1 cellular context compared by ENCODE assay signal in the genomic region with DNA sequence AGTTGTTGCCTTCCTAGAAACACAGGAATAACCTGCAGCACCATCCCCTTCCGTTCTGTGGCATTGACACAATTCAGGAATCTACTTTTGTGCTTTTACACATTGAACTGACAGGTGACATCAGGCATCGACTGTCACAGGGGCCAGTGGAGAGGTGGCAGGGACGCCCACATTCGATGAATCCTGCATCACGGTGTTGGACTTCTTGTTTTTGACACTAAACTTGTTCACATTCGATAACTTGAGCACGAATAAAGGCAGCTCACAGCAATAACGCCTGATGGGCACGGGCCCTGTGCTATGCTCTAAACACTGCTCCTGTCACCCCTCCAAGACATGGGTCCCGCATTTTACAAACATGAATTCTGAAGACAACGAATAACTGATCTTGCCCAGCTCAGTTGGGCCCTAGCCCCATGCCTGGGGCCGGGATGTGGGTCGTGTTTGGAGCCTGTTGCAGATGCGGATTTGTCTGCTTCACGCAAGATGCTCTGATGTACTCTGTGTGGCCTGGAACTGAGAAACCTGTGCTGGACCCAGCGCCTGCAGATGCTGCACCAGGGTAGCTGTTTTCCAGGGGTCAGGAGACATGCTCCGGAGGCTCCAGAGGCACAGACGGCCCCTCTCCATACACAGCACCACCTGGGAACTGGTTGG.
TF ChIP-seq lines count a peak whose summit lies in the region.

No MANE protein-coding gene starts in this region.

TF ChIP-seq in GM23338, 12 proteins besides CTCF, POLR2A, EP300 and RAD21 (continued from another document):
- TF ChIP-seq, protein P1, sequence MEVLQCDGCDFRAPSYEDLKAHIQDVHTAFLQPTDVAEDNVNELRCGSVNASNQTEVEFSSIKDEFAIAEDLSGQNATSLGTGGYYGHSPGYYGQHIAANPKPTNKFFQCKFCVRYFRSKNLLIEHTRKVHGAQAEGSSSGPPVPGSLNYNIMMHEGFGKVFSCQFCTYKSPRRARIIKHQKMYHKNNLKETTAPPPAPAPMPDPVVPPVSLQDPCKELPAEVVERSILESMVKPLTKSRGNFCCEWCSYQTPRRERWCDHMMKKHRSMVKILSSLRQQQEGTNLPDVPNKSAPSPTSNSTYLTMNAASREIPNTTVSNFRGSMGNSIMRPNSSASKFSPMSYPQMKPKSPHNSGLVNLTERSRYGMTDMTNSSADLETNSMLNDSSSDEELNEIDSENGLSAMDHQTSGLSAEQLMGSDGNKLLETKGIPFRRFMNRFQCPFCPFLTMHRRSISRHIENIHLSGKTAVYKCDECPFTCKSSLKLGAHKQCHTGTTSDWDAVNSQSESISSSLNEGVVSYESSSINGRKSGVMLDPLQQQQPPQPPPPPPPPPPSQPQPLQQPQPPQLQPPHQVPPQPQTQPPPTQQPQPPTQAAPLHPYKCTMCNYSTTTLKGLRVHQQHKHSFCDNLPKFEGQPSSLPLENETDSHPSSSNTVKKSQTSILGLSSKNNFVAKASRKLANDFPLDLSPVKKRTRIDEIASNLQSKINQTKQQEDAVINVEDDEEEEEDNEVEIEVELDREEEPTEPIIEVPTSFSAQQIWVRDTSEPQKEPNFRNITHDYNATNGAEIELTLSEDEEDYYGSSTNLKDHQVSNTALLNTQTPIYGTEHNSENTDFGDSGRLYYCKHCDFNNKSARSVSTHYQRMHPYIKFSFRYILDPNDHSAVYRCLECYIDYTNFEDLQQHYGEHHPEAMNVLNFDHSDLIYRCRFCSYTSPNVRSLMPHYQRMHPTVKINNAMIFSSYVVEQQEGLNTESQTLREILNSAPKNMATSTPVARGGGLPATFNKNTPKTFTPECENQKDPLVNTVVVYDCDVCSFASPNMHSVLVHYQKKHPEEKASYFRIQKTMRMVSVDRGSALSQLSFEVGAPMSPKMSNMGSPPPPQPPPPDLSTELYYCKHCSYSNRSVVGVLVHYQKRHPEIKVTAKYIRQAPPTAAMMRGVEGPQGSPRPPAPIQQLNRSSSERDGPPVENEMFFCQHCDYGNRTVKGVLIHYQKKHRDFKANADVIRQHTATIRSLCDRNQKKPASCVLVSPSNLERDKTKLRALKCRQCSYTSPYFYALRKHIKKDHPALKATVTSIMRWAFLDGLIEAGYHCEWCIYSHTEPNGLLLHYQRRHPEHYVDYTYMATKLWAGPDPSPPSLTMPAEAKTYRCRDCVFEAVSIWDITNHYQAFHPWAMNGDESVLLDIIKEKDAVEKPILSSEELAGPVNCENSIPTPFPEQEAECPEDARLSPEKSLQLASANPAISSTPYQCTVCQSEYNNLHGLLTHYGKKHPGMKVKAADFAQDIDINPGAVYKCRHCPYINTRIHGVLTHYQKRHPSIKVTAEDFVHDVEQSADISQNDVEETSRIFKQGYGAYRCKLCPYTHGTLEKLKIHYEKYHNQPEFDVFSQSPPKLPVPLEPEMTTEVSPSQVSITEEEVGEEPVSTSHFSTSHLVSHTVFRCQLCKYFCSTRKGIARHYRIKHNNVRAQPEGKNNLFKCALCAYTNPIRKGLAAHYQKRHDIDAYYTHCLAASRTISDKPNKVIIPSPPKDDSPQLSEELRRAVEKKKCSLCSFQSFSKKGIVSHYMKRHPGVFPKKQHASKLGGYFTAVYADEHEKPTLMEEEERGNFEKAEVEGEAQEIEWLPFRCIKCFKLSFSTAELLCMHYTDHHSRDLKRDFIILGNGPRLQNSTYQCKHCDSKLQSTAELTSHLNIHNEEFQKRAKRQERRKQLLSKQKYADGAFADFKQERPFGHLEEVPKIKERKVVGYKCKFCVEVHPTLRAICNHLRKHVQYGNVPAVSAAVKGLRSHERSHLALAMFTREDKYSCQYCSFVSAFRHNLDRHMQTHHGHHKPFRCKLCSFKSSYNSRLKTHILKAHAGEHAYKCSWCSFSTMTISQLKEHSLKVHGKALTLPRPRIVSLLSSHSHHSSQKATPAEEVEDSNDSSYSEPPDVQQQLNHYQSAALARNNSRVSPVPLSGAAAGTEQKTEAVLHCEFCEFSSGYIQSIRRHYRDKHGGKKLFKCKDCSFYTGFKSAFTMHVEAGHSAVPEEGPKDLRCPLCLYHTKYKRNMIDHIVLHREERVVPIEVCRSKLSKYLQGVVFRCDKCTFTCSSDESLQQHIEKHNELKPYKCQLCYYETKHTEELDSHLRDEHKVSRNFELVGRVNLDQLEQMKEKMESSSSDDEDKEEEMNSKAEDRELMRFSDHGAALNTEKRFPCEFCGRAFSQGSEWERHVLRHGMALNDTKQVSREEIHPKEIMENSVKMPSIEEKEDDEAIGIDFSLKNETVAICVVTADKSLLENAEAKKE (CRISPR knock-in tag; IDR thresholded peaks at IDR 0.05): no peak
- TF ChIP-seq ETS1 (IDR thresholded peaks at IDR 0.05): no peak
- no peak for TF ChIP-seq JUNB (IDR thresholded peaks at IDR 0.05; ENCODE audit: unreplicated experiment)
- TF ChIP-seq CREB1 (CRISPR knock-in tag; IDR thresholded peaks at IDR 0.05; ENCODE audit: low read depth): no peak
- TF ChIP-seq POLR2AphosphoS5 (IDR thresholded peaks at IDR 0.05; ENCODE audit: low read depth): no peak
- no peak for TF ChIP-seq EZH2 (IDR thresholded peaks at IDR 0.05; ENCODE audit: low read depth, unreplicated experiment)
- no peak for TF ChIP-seq ZNF114 (CRISPR knock-in tag; IDR thresholded peaks at IDR 0.05)
- no peak for TF ChIP-seq STAT1 (IDR thresholded peaks at IDR 0.05; ENCODE audit: unreplicated experiment)
- TF ChIP-seq EZH2phosphoT487 (IDR thresholded peaks at IDR 0.05; ENCODE audit: unreplicated experiment): no peak
- TF ChIP-seq ZNF331 (CRISPR knock-in tag; IDR thresholded peaks at IDR 0.05; ENCODE audit: low read depth): no peak
